Comparison of ENCODE assay signal across 8 cellular contexts in the genomic region with DNA sequence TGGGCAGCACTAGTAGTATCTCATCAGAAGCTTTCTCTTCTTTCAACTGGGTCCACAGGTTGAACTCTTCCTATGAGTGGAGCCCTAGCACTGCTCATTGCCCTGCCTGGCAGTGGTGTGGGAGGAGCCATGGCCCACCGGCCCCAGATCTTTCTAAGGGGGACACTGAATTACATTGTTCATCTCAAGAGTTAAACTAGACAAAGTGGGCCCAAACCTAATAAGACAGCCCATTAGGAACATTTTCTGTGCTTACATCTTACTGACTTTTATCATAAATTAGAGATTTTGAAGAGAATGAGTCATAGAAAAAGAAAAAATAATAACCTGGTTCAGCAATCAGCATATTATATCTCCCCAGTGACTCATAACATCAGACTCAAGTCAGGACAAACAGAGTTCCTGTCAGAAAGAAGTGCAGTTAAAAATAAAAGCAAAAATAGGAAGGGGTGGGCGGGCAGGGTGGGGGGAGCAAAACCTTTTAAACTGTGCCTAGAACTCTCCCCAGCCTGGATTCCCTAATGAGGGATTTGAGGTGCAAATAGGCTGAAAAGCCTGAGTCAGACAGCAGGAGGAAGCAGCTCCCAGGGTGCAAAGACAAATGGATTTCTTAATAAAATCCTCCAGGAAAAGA.
DNase-seq lines count a peak whose midpoint lies in the region; ATAC-seq and TF ChIP-seq lines count a peak whose summit lies in the region.

No MANE protein-coding gene starts in this region.

- no peak overlapping the region for H3K4me3 Mint-ChIP-seq in WTC11

- peaks cover 20% of the 10 kb centered on the region for H3K4me1 Mint-ChIP-seq in WTC11

- no peak overlapping the region for H3K27ac ChIP-seq in HEK293 (ENCODE audit: extremely low read depth, low read depth, low read length)
- H3K27ac ChIP-seq in SJCRH30 = no peak overlapping the region

- no peaks in the 10 kb centered on the region for H3K27me3 Mint-ChIP-seq in WTC11 (ENCODE audit: low read depth)

- DNase-seq in AG10803 (ENCODE audit: low read depth) (peak; percentile 32), WTC11 (ENCODE audit: low spot score) (no peak), fibroblast of peridontal ligament (ENCODE audit: extremely low read depth) (peak; percentile 62), SJCRH30 (no peak), erythroblast (lab: John Stamatoyannopoulos, UW) (no peak)
- DNase-seq in stimulated activated CD8-positive, alpha-beta memory T cell treated with anti-CD3 and anti-CD28 coated beads, Interleukin-7, amount 100 ng/mL, for 48 hours (ENCODE audit: extremely low read depth in 1 of 2, low read depth in 1 of 2) = peak; percentile 7 to 11

- TF ChIP-seq CTCF in AG10803 (conservative IDR thresholded peaks at IDR 0.05; ENCODE audit: low read length) (peak; percentile 36), HEK293 (tag by site-specific recombination; IDR thresholded peaks at IDR 0.05) (peak; percentile 11; the same call in 1 of the 2 replicates), WTC11 (IDR thresholded peaks at IDR 0.05) (no peak)

- H3K27me3 ChIP-seq in SJCRH30 = no peaks in the 10 kb centered on the region

- CTCF ChIA-PET in HEK293 (lab: Yijun Ruan, JAX) (interaction anchor here (0.7 to 1.8 kb wide), 5 partner anchors 8 to 452 kb away, joined by 3 to 5 read pairs (median 3); no protein-coding TSS in a partner anchor), WTC11 (lab: Charles Lee) (interaction anchor here (0.6 to 2.2 kb wide), 4 partner anchors 8 to 163 kb away, joined by 3 to 15 read pairs (median 6); partner anchors contain the start of gene TRIB2)

- POLR2A ChIA-PET in HEK293 (lab: Yijun Ruan, JAX) = no interaction called here
- POLR2A ChIA-PET in WTC11 (lab: Charles Lee) = no interaction called here

- TF ChIP-seq POLR2A in erythroblast (IDR thresholded peaks at IDR 0.05; ENCODE audit: low read length) = no peak

- H3K9me3 Mint-ChIP-seq in WTC11 = peaks cover 20% of the 10 kb centered on the region

- H3K27ac Mint-ChIP-seq in WTC11 = no peak overlapping the region

- H3K4me1 ChIP-seq in HEK293 (ENCODE audit: control insufficient read depth, insufficient read depth, low read length) (peaks cover 12% of the 10 kb centered on the region), SJCRH30 (no peaks in the 10 kb centered on the region)

- no peak overlapping the region for H3K4me3 ChIP-seq in AG10803 (ENCODE audit: low read length)
- H3K4me3 ChIP-seq in HEK293 (ENCODE audit: low read depth, low read length) = no peak overlapping the region
- no peak overlapping the region for H3K4me3 ChIP-seq in SJCRH30

- no peaks in the 10 kb centered on the region; the same call in 1 of the 2 replicates for H3K36me3 Mint-ChIP-seq in WTC11

- H3K36me3 ChIP-seq in HEK293 (ENCODE audit: control insufficient read depth in 2 of 2, insufficient read depth in 1 of 2, low read length in 2 of 2) (no peaks in the 10 kb centered on the region), SJCRH30 (no peaks in the 10 kb centered on the region)

- ATAC-seq in WTC11 = peak; percentile 82
- no peak for ATAC-seq in HG03457 (IDR thresholded peaks at IDR 0.05; ENCODE audit: unreplicated experiment)

- H3K9me3 ChIP-seq in HEK293 (ENCODE audit: control insufficient read depth, insufficient read depth, low read depth, low read length) = no peaks in the 10 kb centered on the region
- no peaks in the 10 kb centered on the region for H3K9me3 ChIP-seq in SJCRH30 (replicated peaks)

TF ChIP-seq in HEK293, 187 proteins besides CTCF, POLR2A, EP300 and RAD21 (continues in another document):
- no peak for TF ChIP-seq ZNF16 (tag by site-specific recombination; IDR thresholded peaks at IDR 0.05; ENCODE audit: low read depth)
- peak; percentile 59 for TF ChIP-seq PRDM10 (tag by site-specific recombination; IDR thresholded peaks at IDR 0.05)
- 0 out of 2 replicates have a peak, but pooled peaks have one; percentile 12 for TF ChIP-seq SP3 (tag by site-specific recombination; IDR thresholded peaks at IDR 0.05)
- TF ChIP-seq ZNF423 (tag by site-specific recombination; IDR thresholded peaks at IDR 0.05) = no peak
- peak; percentile 66 for TF ChIP-seq PRDM6 (tag by site-specific recombination; IDR thresholded peaks at IDR 0.05)

TF ChIP-seq in WTC11, 78 proteins besides CTCF, POLR2A, EP300 and RAD21:
- TF ChIP-seq, protein P1, sequence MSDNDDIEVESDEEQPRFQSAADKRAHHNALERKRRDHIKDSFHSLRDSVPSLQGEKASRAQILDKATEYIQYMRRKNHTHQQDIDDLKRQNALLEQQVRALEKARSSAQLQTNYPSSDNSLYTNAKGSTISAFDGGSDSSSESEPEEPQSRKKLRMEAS (CRISPR knock-in tag; IDR thresholded peaks at IDR 0.05) = no peak
- TF ChIP-seq, protein P2, sequence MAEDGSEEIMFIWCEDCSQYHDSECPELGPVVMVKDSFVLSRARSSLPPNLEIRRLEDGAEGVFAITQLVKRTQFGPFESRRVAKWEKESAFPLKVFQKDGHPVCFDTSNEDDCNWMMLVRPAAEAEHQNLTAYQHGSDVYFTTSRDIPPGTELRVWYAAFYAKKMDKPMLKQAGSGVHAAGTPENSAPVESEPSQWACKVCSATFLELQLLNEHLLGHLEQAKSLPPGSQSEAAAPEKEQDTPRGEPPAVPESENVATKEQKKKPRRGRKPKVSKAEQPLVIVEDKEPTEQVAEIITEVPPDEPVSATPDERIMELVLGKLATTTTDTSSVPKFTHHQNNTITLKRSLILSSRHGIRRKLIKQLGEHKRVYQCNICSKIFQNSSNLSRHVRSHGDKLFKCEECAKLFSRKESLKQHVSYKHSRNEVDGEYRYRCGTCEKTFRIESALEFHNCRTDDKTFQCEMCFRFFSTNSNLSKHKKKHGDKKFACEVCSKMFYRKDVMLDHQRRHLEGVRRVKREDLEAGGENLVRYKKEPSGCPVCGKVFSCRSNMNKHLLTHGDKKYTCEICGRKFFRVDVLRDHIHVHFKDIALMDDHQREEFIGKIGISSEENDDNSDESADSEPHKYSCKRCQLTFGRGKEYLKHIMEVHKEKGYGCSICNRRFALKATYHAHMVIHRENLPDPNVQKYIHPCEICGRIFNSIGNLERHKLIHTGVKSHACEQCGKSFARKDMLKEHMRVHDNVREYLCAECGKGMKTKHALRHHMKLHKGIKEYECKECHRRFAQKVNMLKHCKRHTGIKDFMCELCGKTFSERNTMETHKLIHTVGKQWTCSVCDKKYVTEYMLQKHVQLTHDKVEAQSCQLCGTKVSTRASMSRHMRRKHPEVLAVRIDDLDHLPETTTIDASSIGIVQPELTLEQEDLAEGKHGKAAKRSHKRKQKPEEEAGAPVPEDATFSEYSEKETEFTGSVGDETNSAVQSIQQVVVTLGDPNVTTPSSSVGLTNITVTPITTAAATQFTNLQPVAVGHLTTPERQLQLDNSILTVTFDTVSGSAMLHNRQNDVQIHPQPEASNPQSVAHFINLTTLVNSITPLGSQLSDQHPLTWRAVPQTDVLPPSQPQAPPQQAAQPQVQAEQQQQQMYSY (CRISPR knock-in tag; IDR thresholded peaks at IDR 0.05) = no peak
- no peak for TF ChIP-seq GTF2I (CRISPR knock-in tag; conservative IDR thresholded peaks at IDR 0.05)
- TF ChIP-seq, protein P3, sequence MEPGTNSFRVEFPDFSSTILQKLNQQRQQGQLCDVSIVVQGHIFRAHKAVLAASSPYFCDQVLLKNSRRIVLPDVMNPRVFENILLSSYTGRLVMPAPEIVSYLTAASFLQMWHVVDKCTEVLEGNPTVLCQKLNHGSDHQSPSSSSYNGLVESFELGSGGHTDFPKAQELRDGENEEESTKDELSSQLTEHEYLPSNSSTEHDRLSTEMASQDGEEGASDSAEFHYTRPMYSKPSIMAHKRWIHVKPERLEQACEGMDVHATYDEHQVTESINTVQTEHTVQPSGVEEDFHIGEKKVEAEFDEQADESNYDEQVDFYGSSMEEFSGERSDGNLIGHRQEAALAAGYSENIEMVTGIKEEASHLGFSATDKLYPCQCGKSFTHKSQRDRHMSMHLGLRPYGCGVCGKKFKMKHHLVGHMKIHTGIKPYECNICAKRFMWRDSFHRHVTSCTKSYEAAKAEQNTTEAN (CRISPR knock-in tag; IDR thresholded peaks at IDR 0.05) = no peak
- no peak for TF ChIP-seq TP53 (CRISPR knock-in tag; IDR thresholded peaks at IDR 0.05)
- TF ChIP-seq KAT7 (CRISPR knock-in tag; IDR thresholded peaks at IDR 0.05; ENCODE audit: borderline replicate concordance) = no peak
- TF ChIP-seq SOX15 (CRISPR knock-in tag; IDR thresholded peaks at IDR 0.05) = no peak
- TF ChIP-seq MLX (CRISPR knock-in tag; IDR thresholded peaks at IDR 0.05) = no peak
- TF ChIP-seq, protein P4, sequence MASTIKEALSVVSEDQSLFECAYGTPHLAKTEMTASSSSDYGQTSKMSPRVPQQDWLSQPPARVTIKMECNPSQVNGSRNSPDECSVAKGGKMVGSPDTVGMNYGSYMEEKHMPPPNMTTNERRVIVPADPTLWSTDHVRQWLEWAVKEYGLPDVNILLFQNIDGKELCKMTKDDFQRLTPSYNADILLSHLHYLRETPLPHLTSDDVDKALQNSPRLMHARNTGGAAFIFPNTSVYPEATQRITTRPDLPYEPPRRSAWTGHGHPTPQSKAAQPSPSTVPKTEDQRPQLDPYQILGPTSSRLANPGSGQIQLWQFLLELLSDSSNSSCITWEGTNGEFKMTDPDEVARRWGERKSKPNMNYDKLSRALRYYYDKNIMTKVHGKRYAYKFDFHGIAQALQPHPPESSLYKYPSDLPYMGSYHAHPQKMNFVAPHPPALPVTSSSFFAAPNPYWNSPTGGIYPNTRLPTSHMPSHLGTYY (CRISPR knock-in tag; IDR thresholded peaks at IDR 0.05) = no peak
- TF ChIP-seq NFYB (CRISPR knock-in tag; conservative IDR thresholded peaks at IDR 0.05; ENCODE audit: low read depth) = no peak
- no peak for TF ChIP-seq FOXP1 (CRISPR knock-in tag; IDR thresholded peaks at IDR 0.05; ENCODE audit: borderline replicate concordance)

Comparison
In these comparisons a context has a peak if more than half of its experiments do, and no peak if none do; other contexts are left out.
1. DNase-seq: peak in AG10803 (single experiment), fibroblast of peridontal ligament (single experiment) and stimulated activated CD8-positive, alpha-beta memory T cell treated with anti-CD3 and anti-CD28 coated beads, Interleukin-7, amount 100 ng/mL, for 48 hours (2 of 2); none in WTC11 (single experiment), SJCRH30 (0 of 2) and erythroblast (0 of 2).